ENCODE assay signal across 2 cellular contexts in genomic region chr21:42591170-42591869, GRCh38.
TF ChIP-seq lines count a peak whose summit lies in the region.

No MANE protein-coding gene starts in this region.

TF ChIP-seq in H1, 55 proteins besides CTCF, POLR2A, EP300 and RAD21:
- TF ChIP-seq USF2 (IDR thresholded peaks at IDR 0.05; ENCODE audit: low read length) (no peak), RXRA (IDR thresholded peaks at IDR 0.05; ENCODE audit: insufficient read depth, low read depth, low read length) (no peak), CHD1 (IDR thresholded peaks at IDR 0.05; ENCODE audit: low read depth, low read length) (no peak), GTF2F1 (IDR thresholded peaks at IDR 0.05; ENCODE audit: borderline replicate concordance, low read depth, low read length) (no peak), HDAC2 (IDR thresholded peaks at IDR 0.05; ENCODE audit: borderline replicate concordance in 1 of 2, low read depth in 2 of 2, low read length in 2 of 2) (no peak), SIRT6 (IDR thresholded peaks at IDR 0.05; ENCODE audit: low read length) (no peak), TCF12 (IDR thresholded peaks at IDR 0.05; ENCODE audit: low read depth, low read length) (no peak), TAF7 (optimal IDR thresholded peaks at IDR 0.05; ENCODE audit: borderline replicate concordance, low read depth, low read length) (no peak), TBP (IDR thresholded peaks at IDR 0.05; ENCODE audit: low read depth, low read length) (no peak), HDAC6 (IDR thresholded peaks at IDR 0.05; ENCODE audit: low read depth, low read length) (no peak), PHF8 (conservative IDR thresholded peaks at IDR 0.05; ENCODE audit: low read depth, low read length) (no peak), TEAD4 (IDR thresholded peaks at IDR 0.05; ENCODE audit: low read depth, low read length) (no peak), SP1 (IDR thresholded peaks at IDR 0.05; ENCODE audit: low read depth, low read length) (no peak), TAF1 (IDR thresholded peaks at IDR 0.05; ENCODE audit: low read depth, low read length) (no peak), ATF2 (IDR thresholded peaks at IDR 0.05; ENCODE audit: low read length) (no peak), POLR2AphosphoS5 (IDR thresholded peaks at IDR 0.05; ENCODE audit: low read depth, low read length) (no peak), SP4 (IDR thresholded peaks at IDR 0.05; ENCODE audit: low read length) (no peak), CREB1 (IDR thresholded peaks at IDR 0.05) (no peak), YY1 (IDR thresholded peaks at IDR 0.05; ENCODE audit: low read depth, low read length) (no peak), FOSL1 (IDR thresholded peaks at IDR 0.05; ENCODE audit: insufficient read depth, low read depth, low read length) (no peak)
TF ChIP-seq in H1: peak in this region for 0.

TF ChIP-seq in SK-N-SH, 30 proteins besides CTCF, POLR2A, EP300 and RAD21:
- TF ChIP-seq TAF1 (IDR thresholded peaks at IDR 0.05; ENCODE audit: borderline replicate concordance, low read depth, low read length) (no peak), RCOR1 (IDR thresholded peaks at IDR 0.05; ENCODE audit: low read length) (no peak), TCF12 (IDR thresholded peaks at IDR 0.05) (no peak), YY1 (IDR thresholded peaks at IDR 0.05; ENCODE audit: low read depth) (no peak), ELF1 (IDR thresholded peaks at IDR 0.05) (no peak), GATA2 (CRISPR knock-in tag; IDR thresholded peaks at IDR 0.05) (no peak), SMC3 (IDR thresholded peaks at IDR 0.05; ENCODE audit: low read depth, low read length) (no peak), GABPA (IDR thresholded peaks at IDR 0.05; ENCODE audit: low read depth) (no peak), EZH2phosphoT487 (IDR thresholded peaks at IDR 0.05; ENCODE audit: borderline replicate concordance, low read depth) (no peak), FOSL2 (IDR thresholded peaks at IDR 0.05; ENCODE audit: borderline replicate concordance, low read depth) (no peak), MXI1 (IDR thresholded peaks at IDR 0.05; ENCODE audit: low read depth, low read length) (no peak), NFIC (IDR thresholded peaks at IDR 0.05; ENCODE audit: borderline replicate concordance) (no peak), POLR2AphosphoS5 (IDR thresholded peaks at IDR 0.05; ENCODE audit: low read depth, low read length) (no peak), MEF2A (IDR thresholded peaks at IDR 0.05; ENCODE audit: borderline replicate concordance, low read depth) (no peak), JUND (IDR thresholded peaks at IDR 0.05) (no peak), SIN3A (IDR thresholded peaks at IDR 0.05; ENCODE audit: borderline replicate concordance, low read depth, low read length) (no peak)
TF ChIP-seq in SK-N-SH: peak in this region for 0.
